ENCODE assay signal across 18 cellular contexts in the genomic region with DNA sequence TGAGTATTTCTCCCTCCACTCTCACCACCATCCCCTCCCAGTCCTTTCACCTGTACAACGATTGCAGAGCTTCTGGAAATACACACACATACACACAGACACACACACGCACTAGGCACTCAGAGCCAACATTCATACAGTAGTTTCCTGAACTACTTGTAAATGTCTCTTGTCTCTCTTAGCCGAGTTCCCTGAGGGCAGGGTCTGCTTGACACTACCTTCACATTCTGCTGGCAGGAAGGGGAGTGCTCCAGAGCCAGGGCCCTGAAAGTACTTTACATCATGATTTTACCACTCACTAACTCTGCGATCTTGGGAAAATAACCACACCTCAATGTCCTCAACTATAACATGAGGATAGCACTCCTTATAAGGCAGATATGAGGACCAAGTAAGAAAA.
"Had no signal": no experiment of that assay in that cellular context is flagged by ENCODE, and none has a peak within 500 bp of the region (broad histone marks: within the 10 kb centered on the region; RNA-seq: fewer than 3 reads in every experiment).

No MANE protein-coding gene starts in this region.

- H3K4me2 ChIP-seq: hepatocyte had no signal

- DNase-seq: effector CD4-positive, alpha-beta T cell; endodermal cell; erythroblast; foreskin keratinocyte; head of caudate nucleus; mammary epithelial cell; mucosa of descending colon; naive thymus-derived CD8-positive, alpha-beta T cell; posterior cingulate gyrus; sigmoid colon; stimulated activated CD4-positive, alpha-beta T cell treated with anti-CD3 and anti-CD28 coated beads, Interleukin-2, amount 100 ng/mL, for 48 hours; stimulated activated naive CD4-positive, alpha-beta T cell treated with Interleukin-2 at 50 U/mL for 16 hours had no signal

- H3K27ac ChIP-seq: coronary artery, foreskin keratinocyte, hepatocyte, right atrium auricular region, sigmoid colon, skin epidermis had no signal

- H3K79me2 ChIP-seq: hepatocyte had no signal

- H2AFZ ChIP-seq: hepatocyte had no signal

- H3K4me1 ChIP-seq: foreskin keratinocyte, right atrium auricular region, sigmoid colon had no signal

- H3K27me3 ChIP-seq: foreskin keratinocyte, hepatocyte, right atrium auricular region, sigmoid colon had no signal

- H3K9me3 ChIP-seq: mucosa of descending colon had no signal

- H3K36me3 ChIP-seq: right atrium auricular region, sigmoid colon had no signal

- H3K4me3 ChIP-seq: coronary artery, hepatocyte, mucosa of descending colon, right atrium auricular region, sigmoid colon, skin epidermis had no signal

- FAIRE-seq: endothelial cell of umbilical vein, urothelium cell line had no signal
